20 cellular contexts compared by ENCODE assay signal in the genomic region with DNA sequence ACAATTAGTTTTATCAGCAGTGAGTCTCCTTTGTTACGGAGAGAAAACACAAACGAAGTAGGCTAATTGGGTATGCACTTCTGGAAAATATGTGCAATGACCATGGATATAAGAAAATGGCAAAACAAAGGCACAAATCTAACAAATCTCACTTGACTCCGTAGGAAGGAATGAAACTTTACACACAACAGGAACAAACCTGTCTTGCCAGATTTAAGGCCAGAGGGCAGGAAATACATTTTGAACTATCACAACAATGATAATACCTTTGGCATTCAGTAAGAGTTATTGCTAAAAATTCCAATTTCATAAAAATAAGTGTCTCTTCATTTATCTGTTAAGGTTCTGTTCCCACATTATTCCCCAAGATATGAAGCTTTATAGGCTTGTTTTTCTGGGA. TPM values are rescaled to one million over a fixed set of nuclear protein-coding genes. Genes with fewer than 3 reads are reported as not detected.
DNase-seq lines count a peak whose midpoint lies in the region; ATAC-seq and TF ChIP-seq lines count a peak whose summit lies in the region.
"Had no signal": no experiment of that assay in that cellular context is flagged by ENCODE, and none has a peak within 500 bp of the region (broad histone marks: within the 10 kb centered on the region; RNA-seq: fewer than 3 reads in every experiment).

No MANE protein-coding gene starts in this region.

- ATAC-seq in foreskin keratinocyte, result peak; percentile 26
- ATAC-seq: Panc1, SK-N-SH treated with all-trans-retinoic acid at 6 μM for 48 hours had no signal

- H3K27ac ChIP-seq in VCaP (peak overlapping the region; percentile 62), foreskin keratinocyte (no peak overlapping the region), urinary bladder (ENCODE audit: low read depth) (peak overlapping the region; percentile 2), brain microvascular endothelial cell (no peak overlapping the region)

- DNase-seq in dermis blood vessel endothelial cell, result peak; percentile 28
- DNase-seq in foreskin keratinocyte, result peak; percentile 49 to 83
- no peak for DNase-seq in SIG-M5 treated with dmso at 0.1 percent for 504 hours (lab: John Stamatoyannopoulos, UW; ENCODE audit: unreplicated experiment)
- no peak for DNase-seq in GM13976 (ENCODE audit: low spot score)
- no peak for DNase-seq in brain microvascular endothelial cell
- DNase-seq in NCI-H1436 (lab: John Stamatoyannopoulos, UW), result no peak
- DNase-seq: ACHN; BE2C; Calu3; CD4-positive, alpha-beta memory T cell; DMS79; NCI-H1417 treated with DMSO at 0.1 percent for 48 hours; NCI-H2029 treated with DMSO at 0.1 percent for 48 hours; NCI-H524; Right ventricle myocardium superior had no signal

- WGBS in urinary bladder, result 80% methylated on average over 3 of the region's 3 CpGs

- H3K27me3 ChIP-seq in foreskin keratinocyte (no peaks in the 10 kb centered on the region), brain microvascular endothelial cell (replicated peaks) (no peaks in the 10 kb centered on the region)
- H3K27me3 ChIP-seq: BE2C had no signal

- H3K4me3 ChIP-seq in urinary bladder (ENCODE audit: low read depth, low read length) (no peak overlapping the region), brain microvascular endothelial cell (ENCODE audit: low read depth, low read length) (no peak overlapping the region)
- H3K4me3 ChIP-seq: HAP-1 had no signal

- H3K4me1 ChIP-seq in foreskin keratinocyte (peaks cover 13% of the 10 kb centered on the region), urinary bladder (ENCODE audit: insufficient read depth) (no peaks in the 10 kb centered on the region)
- H3K4me1 ChIP-seq: BE2C, HAP-1 had no signal

- TF ChIP-seq CTCF in VCaP (conservative IDR thresholded peaks at IDR 0.05) (no peak), foreskin keratinocyte (conservative IDR thresholded peaks at IDR 0.05) (no peak), GM13976 (IDR thresholded peaks at IDR 0.05; ENCODE audit: borderline replicate concordance, control extremely low read depth, extremely low read depth, insufficient read depth, missing control alignments) (no peak), brain microvascular endothelial cell (IDR thresholded peaks at IDR 0.05; ENCODE audit: low read depth, low read length, missing control alignments) (no peak)

- in situ Hi-C loops in GM13976 (cut with MboI; ENCODE audit: low sequenced_read_pairs, unreplicated experiment), result no loop called here
- in situ Hi-C loops in brain microvascular endothelial cell (cut with HindIII; ENCODE audit: low pct_ligation_motif_present, low sequenced_read_pairs), result no loop called here

- H3K36me3 ChIP-seq in urinary bladder (ENCODE audit: insufficient read depth) (peaks cover 2% of the 10 kb centered on the region), brain microvascular endothelial cell (replicated peaks) (no peaks in the 10 kb centered on the region)

RNA-seq across cellular contexts. Expression of a gene that starts 36.6 kb away (rescaled TPM):
- total RNA-seq in dermis blood vessel endothelial cell (19.2 and 29.0 TPM in 2 replicates), foreskin keratinocyte (24.1 and 27.3 TPM in 2 replicates), urinary bladder (20.1 TPM)
- polyA plus RNA-seq in foreskin keratinocyte (23.0 and 27.7 TPM in 2 replicates), urinary bladder (13.3 TPM)

Comparison
In these comparisons a context has a peak if more than half of its experiments do, and no peak if none do; other contexts are left out.
1. H3K27ac ChIP-seq: peak in VCaP (single experiment) and urinary bladder (single experiment); none in foreskin keratinocyte (single experiment) and brain microvascular endothelial cell (single experiment).
2. DNase-seq: peak in dermis blood vessel endothelial cell (single experiment) and foreskin keratinocyte (2 of 2); none in SIG-M5 treated with dmso at 0.1 percent for 504 hours (single experiment), GM13976 (single experiment), brain microvascular endothelial cell (single experiment) and NCI-H1436 (single experiment).